ENCODE assay signal across 23 cellular contexts in the genomic region with DNA sequence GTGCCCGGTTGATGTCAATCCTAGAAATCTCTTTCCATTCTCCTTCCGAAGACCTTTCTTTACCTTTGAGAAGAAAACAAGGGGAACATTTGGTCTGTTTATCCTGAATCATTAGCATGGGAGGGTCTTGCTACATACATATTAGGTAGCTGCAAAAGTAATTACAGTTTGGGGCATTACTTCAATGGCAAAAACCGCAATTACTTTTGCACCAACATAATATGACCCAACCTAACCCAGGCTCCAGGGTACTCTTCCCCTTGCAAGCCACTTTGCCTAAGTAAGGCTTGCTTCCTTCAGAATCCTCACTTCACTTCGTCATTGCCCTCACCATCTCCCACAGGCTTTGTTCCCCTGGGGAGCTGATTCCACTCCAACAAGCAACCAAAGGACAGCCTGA.
A peak's percentile ranks its signal among the peaks of the same experiment; 100 is the strongest.
DNase-seq lines count a peak whose midpoint lies in the region; ATAC-seq, FAIRE-seq and TF ChIP-seq lines count a peak whose summit lies in the region.
"Had no signal": no experiment of that assay in that cellular context is flagged by ENCODE, and none has a peak within 500 bp of the region (broad histone marks: within the 10 kb centered on the region; RNA-seq: fewer than 3 reads in every experiment).

No MANE protein-coding gene starts in this region.

- H3K36me3 ChIP-seq in HepG2 (replicated peaks in 1 of 2; ENCODE audit: control insufficient read depth in 1 of 2, insufficient read depth in 2 of 2, low read length in 2 of 2) (no peaks in the 10 kb centered on the region), right lobe of liver (no peaks in the 10 kb centered on the region), K562 (ENCODE audit: control insufficient read depth, insufficient read depth, low read length) (no peaks in the 10 kb centered on the region), neural progenitor cell (no peaks in the 10 kb centered on the region)
- H3K36me3 ChIP-seq: BLaER1 treated with 17β-estradiol and CSF1 and Interleukin-3, amounts not matched to agents 10 nM and 100 nM had no signal

- H3K9ac ChIP-seq in HepG2 (ENCODE audit: insufficient read depth, low read depth, low read length): no peak overlapping the region
- H3K9ac ChIP-seq in K562 (ENCODE audit: insufficient read depth in 1 of 2, low read depth in 2 of 2, low read length in 2 of 2): no peak overlapping the region
- no peak overlapping the region for H3K9ac ChIP-seq in neural progenitor cell
- H3K9ac ChIP-seq: BLaER1 treated with 17β-estradiol and CSF1 and Interleukin-3, amounts not matched to agents 10 nM and 100 nM had no signal

- no peaks in the 10 kb centered on the region for H3K79me2 ChIP-seq in HepG2 (ENCODE audit: insufficient read depth, low read length)
- no peaks in the 10 kb centered on the region for H3K79me2 ChIP-seq in K562 (ENCODE audit: control insufficient read depth, insufficient read depth, low read length)
- H3K79me2 ChIP-seq in neural progenitor cell (ENCODE audit: low read depth): no peaks in the 10 kb centered on the region

- H3K4me1 ChIP-seq in HepG2 (ENCODE audit: insufficient read depth, low read length) (no peaks in the 10 kb centered on the region), right lobe of liver (no peaks in the 10 kb centered on the region), K562 (replicated peaks in 1 of 2; ENCODE audit: control insufficient read depth in 2 of 2, insufficient read depth in 2 of 2, low read length in 2 of 2) (peaks cover 0 to 2% of the 10 kb centered on the region in 2 experiments; a peak in 2 of 5 replicates), neural progenitor cell (peaks cover 2% of the 10 kb centered on the region)
- H3K4me1 ChIP-seq: A549; BLaER1 treated with 17β-estradiol and CSF1 and Interleukin-3, amounts not matched to agents 10 nM and 100 nM; Caco-2 had no signal

- H3K27me3 ChIP-seq in HepG2 (ENCODE audit: control insufficient read depth in 1 of 2, insufficient read depth in 2 of 2, low read length in 2 of 2) (no peaks in the 10 kb centered on the region; a peak in 2 of 5 replicates), right lobe of liver (no peaks in the 10 kb centered on the region), K562 (ENCODE audit: control insufficient read depth in 2 of 2, insufficient read depth in 2 of 2, low read length in 2 of 2) (no peaks in the 10 kb centered on the region; a peak in 2 of 5 replicates), neural progenitor cell (no peaks in the 10 kb centered on the region)
- H3K27me3 ChIP-seq: BLaER1 treated with 17β-estradiol and CSF1 and Interleukin-3, amounts not matched to agents 10 nM and 100 nM had no signal

- H3K9me1 ChIP-seq in K562 (ENCODE audit: control insufficient read depth, insufficient read depth, low read length): no peaks in the 10 kb centered on the region

- no peak overlapping the region for H3K27ac ChIP-seq in HepG2 (ENCODE audit: extremely low read length, insufficient read depth, low read length)
- H3K27ac ChIP-seq in right lobe of liver: no peak overlapping the region
- no peak overlapping the region for H3K27ac ChIP-seq in K562 (ENCODE audit: extremely low read depth, low read depth, low read length)
- H3K27ac ChIP-seq in neural progenitor cell: no peak overlapping the region
- H3K27ac ChIP-seq: 22Rv1; A549; BLaER1 treated with 17β-estradiol and CSF1 and Interleukin-3, amounts not matched to agents 10 nM and 100 nM; C4-2B had no signal

- H3K4me3 ChIP-seq in HepG2 (replicated peaks in 1 of 3; ENCODE audit: insufficient read depth in 1 of 3, low read depth in 2 of 3, low read length in 3 of 3) (no peak overlapping the region), right lobe of liver (no peak overlapping the region), K562 (no peak overlapping the region), neural progenitor cell (no peak overlapping the region)
- H3K4me3 ChIP-seq: A549; BLaER1 treated with 17β-estradiol and CSF1 and Interleukin-3, amounts not matched to agents 10 nM and 100 nM had no signal

- ATAC-seq in HepG2 (no peak), right lobe of liver (no peak), K562 (no peak), GM21447 (IDR thresholded peaks at IDR 0.05; ENCODE audit: unreplicated experiment) (no peak)
- ATAC-seq: A549; CD8-positive, alpha-beta T cell had no signal

- no TSS peak for BruUV-seq in HepG2 (replicated peaks; lab: Mats Ljungman, UMichigan)
- BruUV-seq in K562 (replicated peaks; lab: Mats Ljungman, UMichigan): no TSS peak

- 42% methylated on average over 4 of the region's 4 CpGs for WGBS in HepG2 (ENCODE audit: low lambda C conversion rate)
- 59% methylated on average over 3 of the region's 4 CpGs for WGBS in right lobe of liver (ENCODE audit: insufficient coverage, low coverage, low lambda C conversion rate, missing lambda C conversion rate)
- WGBS in K562 (ENCODE audit: insufficient coverage, low coverage, missing lambda C conversion rate): 20% methylated on average over 4 of the region's 4 CpGs

- H3K4me3 Mint-ChIP-seq in neural progenitor cell: no peak overlapping the region
- H3K4me3 Mint-ChIP-seq: B cell; CD4-positive, alpha-beta T cell; CD8-positive, alpha-beta T cell had no signal

- H3K4me2 ChIP-seq in HepG2 (ENCODE audit: low read depth, low read length) (no peak overlapping the region), K562 (ENCODE audit: insufficient read depth, low read length) (no peak overlapping the region), neural progenitor cell (no peak overlapping the region)
- H3K4me2 ChIP-seq: A549; BLaER1 treated with 17β-estradiol and CSF1 and Interleukin-3, amounts not matched to agents 10 nM and 100 nM had no signal

- no peaks in the 10 kb centered on the region for H3K9me3 ChIP-seq in HepG2 (ENCODE audit: low read length)
- no peaks in the 10 kb centered on the region for H3K9me3 ChIP-seq in right lobe of liver
- H3K9me3 ChIP-seq in K562 (replicated peaks; ENCODE audit: control insufficient read depth, insufficient read depth, low read depth, low read length): no peaks in the 10 kb centered on the region
- no peaks in the 10 kb centered on the region for H3K9me3 ChIP-seq in neural progenitor cell (ENCODE audit: low read depth)
- H3K9me3 ChIP-seq: A549; BLaER1 treated with 17β-estradiol and CSF1 and Interleukin-3, amounts not matched to agents 10 nM and 100 nM; Caco-2 had no signal

- H3K4me1 Mint-ChIP-seq in neural progenitor cell: peaks cover 10% of the 10 kb centered on the region
- H3K4me1 Mint-ChIP-seq: B cell had no signal

- TF ChIP-seq POLR2A in HepG2 (IDR thresholded peaks at IDR 0.05; ENCODE audit: insufficient read depth in 1 of 2, low read depth in 2 of 2, low read length in 2 of 2) (no peak), right lobe of liver (IDR thresholded peaks at IDR 0.05) (no peak), K562 (conservative IDR thresholded peaks at IDR 0.05) (no peak)

- DNase-seq in HepG2 (ENCODE audit: low spot score) (no peak), right lobe of liver (no peak), K562 (ENCODE audit: extremely low read depth in 1 of 4, low spot score in 3 of 4) (no peak), neural progenitor cell (ENCODE audit: low spot score) (no peak), midbrain (lab: John Stamatoyannopoulos, UW) (no peak), SHP77 treated with DMSO at 0.1 percent for 48 hours (lab: John Stamatoyannopoulos, UW) (no peak)
- DNase-seq: AML-193; Caco-2; Calu3; CD4-positive, alpha-beta T cell; CD8-positive, alpha-beta T cell; DMS79 treated with DMSO at 0.1 percent for 48 hours; GF-D8 had no signal

- intact Hi-C loops in HepG2 (cut with micrococcal nuclease; ENCODE audit: unreplicated experiment): no loop called here
- intact Hi-C loops in right lobe of liver (cut with DNase I): no loop called here
- intact Hi-C loops in K562 (cut with micrococcal nuclease): no loop called here

- peaks cover 4% of the 10 kb centered on the region for H3K27me3 Mint-ChIP-seq in neural progenitor cell (ENCODE audit: insufficient read depth, low read depth)
- H3K27me3 Mint-ChIP-seq: B cell; CD4-positive, alpha-beta T cell had no signal

- H2AFZ ChIP-seq in HepG2 (ENCODE audit: low read length): no peak overlapping the region
- no peak overlapping the region for H2AFZ ChIP-seq in K562 (ENCODE audit: low read depth, low read length)
- H2AFZ ChIP-seq in neural progenitor cell (replicated peaks): no peak overlapping the region

- in situ Hi-C loops in HepG2 (cut with HindIII; ENCODE audit: extremely low pct_ligation_motif_present, low pct_unique_long_range_greater_than_20kb) (no loop called here), K562 (cut with MboI) (no loop called here)

- POLR2A ChIA-PET in HepG2 (lab: Yijun Ruan, JAX): no interaction called here
- POLR2A ChIA-PET in K562 (lab: Yijun Ruan, JAX): no interaction called here

- CTCF ChIA-PET in HepG2 (lab: Yijun Ruan, JAX; ENCODE audit: low intra/inter-chr PET ratio, low total read pairs): no interaction called here
- CTCF ChIA-PET in K562 (lab: Yijun Ruan, JAX; ENCODE audit: low intra/inter-chr PET ratio): no interaction called here

- TF ChIP-seq CTCF in HepG2 (CRISPR knock-in tag; IDR thresholded peaks at IDR 0.05) (no peak), right lobe of liver (IDR thresholded peaks at IDR 0.05) (no peak), K562 (IDR thresholded peaks at IDR 0.05 in 2 of 3, conservative IDR thresholded peaks at IDR 0.05 in 1 of 3; ENCODE audit: insufficient read depth in 2 of 3, low read depth in 1 of 3, low read length in 3 of 3) (no peak), neural progenitor cell (IDR thresholded peaks at IDR 0.05) (no peak)

- H3K27ac Mint-ChIP-seq in neural progenitor cell: peak overlapping the region; percentile 68
- H3K27ac Mint-ChIP-seq: B cell; CD4-positive, alpha-beta T cell; CD8-positive, alpha-beta T cell had no signal

- FAIRE-seq in HepG2 (lab: Jason Lieb, UNC) (no peak), K562 (lab: Jason Lieb, UNC) (no peak)
- FAIRE-seq: A549, D721Med, G401.6, GM12891, GM18507 had no signal

- TF ChIP-seq RAD21 in HepG2 (CRISPR knock-in tag; IDR thresholded peaks at IDR 0.05) (no peak), K562 (CRISPR knock-in tag; conservative IDR thresholded peaks at IDR 0.05 in 1 of 2, IDR thresholded peaks at IDR 0.05 in 1 of 2) (no peak)

- TF ChIP-seq EP300 in HepG2 (IDR thresholded peaks at IDR 0.05; ENCODE audit: low read depth in 2 of 2, low read length in 2 of 2) (no peak), HepG2 (CRISPR knock-in tag; IDR thresholded peaks at IDR 0.05; ENCODE audit: borderline replicate concordance) (no peak), K562 (IDR thresholded peaks at IDR 0.05; ENCODE audit: low read length) (no peak)

- H3F3A ChIP-seq in neural progenitor cell (ENCODE audit: low read depth): no peaks in the 10 kb centered on the region

- no peaks in the 10 kb centered on the region for H3K9me3 Mint-ChIP-seq in neural progenitor cell
- H3K9me3 Mint-ChIP-seq: CD4-positive, alpha-beta T cell; CD8-positive, alpha-beta T cell had no signal

- no peaks in the 10 kb centered on the region for H4K20me1 ChIP-seq in HepG2 (ENCODE audit: insufficient read depth, low read length)
- H4K20me1 ChIP-seq in K562 (replicated peaks; ENCODE audit: control insufficient read depth, insufficient read depth, low read length): no peaks in the 10 kb centered on the region
- H4K20me1 ChIP-seq in neural progenitor cell (ENCODE audit: low read depth): no peaks in the 10 kb centered on the region
- H4K20me1 ChIP-seq: BLaER1 treated with 17β-estradiol and CSF1 and Interleukin-3, amounts not matched to agents 10 nM and 100 nM had no signal

- H3K36me3 Mint-ChIP-seq in neural progenitor cell: no peaks in the 10 kb centered on the region
- H3K36me3 Mint-ChIP-seq: CD8-positive, alpha-beta T cell had no signal
